In genomic region chr3:139157161-139157932, GRCh38 we compare ENCODE assay signal across 28 cellular contexts.
"Had no signal": no experiment of that assay in that cellular context is flagged by ENCODE, and none has a peak within 500 bp of the region (broad histone marks: within the 10 kb centered on the region; RNA-seq: fewer than 3 reads in every experiment).

No MANE protein-coding gene starts in this region.

- H3K27ac Mint-ChIP-seq: activated naive CD8-positive, alpha-beta T cell; activated T-cell treated with anti-CD3 and anti-CD28 coated beads, Interleukin-2, amount 50 U/mL, for 24 hours; activated T-helper 2 cell treated with anti-CD3 and anti-CD28 coated beads, Interferon-gamma antibody, Interleukin-2, Interleukin-4, amounts not matched to agents 10 μg/mL and 5 μg/mL and 100 μg/mL, durations not matched to agents 14 hours and 24 hours and 36 hours; effector memory CD8-positive, alpha-beta T cell; memory B cell; natural killer cell treated with Interleukin-12 subunit alpha and Interleukin-12 subunit beta and Interleukin-15 and Interleukin-18, amount 100 ng/mL, for 72 hours; type B pancreatic cell had no signal

- H3K4me3 ChIP-seq: adrenal gland, dorsolateral prefrontal cortex, sigmoid colon, smooth muscle cell, thoracic aorta had no signal

- H3K9me3 ChIP-seq: adrenal gland, sigmoid colon, thoracic aorta had no signal

- DNase-seq: activated CD8-positive, alpha-beta memory T cell treated with anti-CD3 and anti-CD28 coated beads for 24 hours; activated CD8-positive, alpha-beta memory T cell treated with anti-CD3 and anti-CD28 coated beads, Interleukin-2, amount 50 U/mL, for 4 hours; activated naive CD4-positive, alpha-beta T cell; activated T-cell treated with anti-CD3 and anti-CD28 coated beads, Interleukin-2, amount 50 U/mL, for 24 hours; adrenal gland; dorsolateral prefrontal cortex; effector memory CD8-positive, alpha-beta T cell; foreskin melanocyte; islet precursor cell; left cardiac atrium; nucleus accumbens; posterior cingulate gyrus; sigmoid colon; stimulated activated CD4-positive, alpha-beta T cell treated with anti-CD3 and anti-CD28 coated beads, Interleukin-15, amount 100 ng/mL, for 24 hours; stimulated activated CD8-positive, alpha-beta memory T cell treated with anti-CD3 and anti-CD28 coated beads, Interleukin-4, amount 100 ng/mL, for 48 hours; stimulated activated naive CD4-positive, alpha-beta T cell had no signal

- H3K27me3 ChIP-seq: adrenal gland, sigmoid colon had no signal

- H3K36me3 Mint-ChIP-seq: activated naive CD8-positive, alpha-beta T cell; memory B cell; natural killer cell treated with Interleukin-12 subunit alpha and Interleukin-12 subunit beta and Interleukin-15 and Interleukin-18, amount 100 ng/mL, for 72 hours; type B pancreatic cell had no signal

- H3K4me3 Mint-ChIP-seq: activated naive CD8-positive, alpha-beta T cell; activated T-cell treated with anti-CD3 and anti-CD28 coated beads, Interleukin-2, amount 50 U/mL, for 24 hours; central memory CD8-positive, alpha-beta T cell; effector memory CD8-positive, alpha-beta T cell; memory B cell; natural killer cell treated with Interleukin-12 subunit alpha and Interleukin-12 subunit beta and Interleukin-15 and Interleukin-18, amount 100 ng/mL, for 72 hours; type B pancreatic cell had no signal

- ATAC-seq: effector memory CD8-positive, alpha-beta T cell; esophagus mucosa; left cardiac atrium had no signal

- H3K27me3 Mint-ChIP-seq: memory B cell had no signal

- H3K4me2 ChIP-seq: smooth muscle cell had no signal

- H3K4me1 ChIP-seq: adrenal gland, sigmoid colon had no signal

- H3K4me1 Mint-ChIP-seq: central memory CD8-positive, alpha-beta T cell; memory B cell had no signal

- H3K27ac ChIP-seq: adrenal gland, dorsolateral prefrontal cortex, sigmoid colon, thoracic aorta had no signal

- FAIRE-seq: astrocyte, colon, endothelial cell of umbilical vein had no signal

- H3K36me3 ChIP-seq: adrenal gland, sigmoid colon, thoracic aorta had no signal

- H3K9me3 Mint-ChIP-seq: activated T-cell treated with anti-CD3 and anti-CD28 coated beads, Interleukin-2, amount 50 U/mL, for 24 hours; activated T-helper 2 cell treated with anti-CD3 and anti-CD28 coated beads, Interferon-gamma antibody, Interleukin-2, Interleukin-4, amounts not matched to agents 10 μg/mL and 5 μg/mL and 100 μg/mL, durations not matched to agents 14 hours and 24 hours and 36 hours; central memory CD8-positive, alpha-beta T cell; effector memory CD8-positive, alpha-beta T cell; memory B cell; natural killer cell treated with Interleukin-12 subunit alpha and Interleukin-12 subunit beta and Interleukin-15 and Interleukin-18, amount 100 ng/mL, for 72 hours; type B pancreatic cell had no signal
